ENCODE assay signal across 1 cellular context in genomic region chr18:63286926-63287325, GRCh38.
TF ChIP-seq lines count a peak whose summit lies in the region.

No MANE protein-coding gene starts in this region.

TF ChIP-seq in WTC11, 78 proteins besides CTCF, POLR2A, EP300 and RAD21 (continued from another document):
- TF ChIP-seq, protein P1, sequence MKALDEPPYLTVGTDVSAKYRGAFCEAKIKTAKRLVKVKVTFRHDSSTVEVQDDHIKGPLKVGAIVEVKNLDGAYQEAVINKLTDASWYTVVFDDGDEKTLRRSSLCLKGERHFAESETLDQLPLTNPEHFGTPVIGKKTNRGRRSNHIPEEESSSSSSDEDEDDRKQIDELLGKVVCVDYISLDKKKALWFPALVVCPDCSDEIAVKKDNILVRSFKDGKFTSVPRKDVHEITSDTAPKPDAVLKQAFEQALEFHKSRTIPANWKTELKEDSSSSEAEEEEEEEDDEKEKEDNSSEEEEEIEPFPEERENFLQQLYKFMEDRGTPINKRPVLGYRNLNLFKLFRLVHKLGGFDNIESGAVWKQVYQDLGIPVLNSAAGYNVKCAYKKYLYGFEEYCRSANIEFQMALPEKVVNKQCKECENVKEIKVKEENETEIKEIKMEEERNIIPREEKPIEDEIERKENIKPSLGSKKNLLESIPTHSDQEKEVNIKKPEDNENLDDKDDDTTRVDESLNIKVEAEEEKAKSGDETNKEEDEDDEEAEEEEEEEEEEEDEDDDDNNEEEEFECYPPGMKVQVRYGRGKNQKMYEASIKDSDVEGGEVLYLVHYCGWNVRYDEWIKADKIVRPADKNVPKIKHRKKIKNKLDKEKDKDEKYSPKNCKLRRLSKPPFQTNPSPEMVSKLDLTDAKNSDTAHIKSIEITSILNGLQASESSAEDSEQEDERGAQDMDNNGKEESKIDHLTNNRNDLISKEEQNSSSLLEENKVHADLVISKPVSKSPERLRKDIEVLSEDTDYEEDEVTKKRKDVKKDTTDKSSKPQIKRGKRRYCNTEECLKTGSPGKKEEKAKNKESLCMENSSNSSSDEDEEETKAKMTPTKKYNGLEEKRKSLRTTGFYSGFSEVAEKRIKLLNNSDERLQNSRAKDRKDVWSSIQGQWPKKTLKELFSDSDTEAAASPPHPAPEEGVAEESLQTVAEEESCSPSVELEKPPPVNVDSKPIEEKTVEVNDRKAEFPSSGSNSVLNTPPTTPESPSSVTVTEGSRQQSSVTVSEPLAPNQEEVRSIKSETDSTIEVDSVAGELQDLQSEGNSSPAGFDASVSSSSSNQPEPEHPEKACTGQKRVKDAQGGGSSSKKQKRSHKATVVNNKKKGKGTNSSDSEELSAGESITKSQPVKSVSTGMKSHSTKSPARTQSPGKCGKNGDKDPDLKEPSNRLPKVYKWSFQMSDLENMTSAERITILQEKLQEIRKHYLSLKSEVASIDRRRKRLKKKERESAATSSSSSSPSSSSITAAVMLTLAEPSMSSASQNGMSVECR (CRISPR knock-in tag; IDR thresholded peaks at IDR 0.05; ENCODE audit: borderline replicate concordance) = no peak
- TF ChIP-seq ZNF138 (CRISPR knock-in tag; conservative IDR thresholded peaks at IDR 0.05) = no peak
- TF ChIP-seq AR (CRISPR knock-in tag; IDR thresholded peaks at IDR 0.05) = no peak
- TF ChIP-seq FOXP1 (CRISPR knock-in tag; IDR thresholded peaks at IDR 0.05; ENCODE audit: borderline replicate concordance) = no peak
